ENCODE assay signal across 8 cellular contexts in genomic region chr1:35032384-35032739, GRCh38. TPM values are rescaled to one million over a fixed set of nuclear protein-coding genes. Genes with fewer than 3 reads are reported as not detected.
DNase-seq lines count a peak whose midpoint lies in the region; ATAC-seq, FAIRE-seq and TF ChIP-seq lines count a peak whose summit lies in the region.

No MANE protein-coding gene starts in this region.

- H3K9me3 ChIP-seq in HepG2 (ENCODE audit: low read length) (peaks cover 11% of the 10 kb centered on the region), right lobe of liver (peaks cover 0 to 5% (median 0%) of the 10 kb centered on the region in 4 donors), astrocyte (ENCODE audit: insufficient read depth, low read depth, low read length) (no peaks in the 10 kb centered on the region), upper lobe of right lung (peaks cover 6% of the 10 kb centered on the region)

- TF ChIP-seq EP300 in HepG2 (IDR thresholded peaks at IDR 0.05; ENCODE audit: low read depth in 2 of 2, low read length in 2 of 2) (no peak), HepG2 (CRISPR knock-in tag; IDR thresholded peaks at IDR 0.05; ENCODE audit: borderline replicate concordance) (no peak)

- peaks cover 12% of the 10 kb centered on the region for H3K4me1 ChIP-seq in HepG2 (ENCODE audit: insufficient read depth, low read length)
- H3K4me1 ChIP-seq in right lobe of liver, result peaks cover 0 to 16% (median 0%) of the 10 kb centered on the region in 4 donors
- peaks cover 13% of the 10 kb centered on the region for H3K4me1 ChIP-seq in astrocyte (ENCODE audit: insufficient read depth, low read length)
- H3K4me1 ChIP-seq in upper lobe of right lung, result peaks cover 14% of the 10 kb centered on the region

- FAIRE-seq in HepG2 (lab: Jason Lieb, UNC) (no peak), astrocyte (lab: Jason Lieb, UNC) (no peak)

- H3K4me1 Mint-ChIP-seq in astrocyte (ENCODE audit: low read depth, unreplicated experiment) (peaks cover 9% of the 10 kb centered on the region), memory B cell (peaks cover 15% of the 10 kb centered on the region)

- in situ Hi-C loops in HepG2 (cut with HindIII; ENCODE audit: extremely low pct_ligation_motif_present, low pct_unique_long_range_greater_than_20kb), result no loop called here

- no peaks in the 10 kb centered on the region; a peak in 1 of 5 replicates for H3K27me3 ChIP-seq in HepG2 (ENCODE audit: control insufficient read depth in 1 of 2, insufficient read depth in 2 of 2, low read length in 2 of 2)
- H3K27me3 ChIP-seq in right lobe of liver, result no peaks in the 10 kb centered on the region
- H3K27me3 ChIP-seq in astrocyte (ENCODE audit: insufficient read depth, low read length), result no peaks in the 10 kb centered on the region
- no peaks in the 10 kb centered on the region for H3K27me3 ChIP-seq in upper lobe of right lung

- H3K36me3 ChIP-seq in HepG2 (replicated peaks in 1 of 2; ENCODE audit: control insufficient read depth in 1 of 2, insufficient read depth in 2 of 2, low read length in 2 of 2) (peaks cover 0 to 3% of the 10 kb centered on the region in 2 experiments; a peak in 2 of 5 replicates), right lobe of liver (no peaks in the 10 kb centered on the region), astrocyte (ENCODE audit: insufficient read depth, low read length) (no peaks in the 10 kb centered on the region), upper lobe of right lung (peaks cover 3% of the 10 kb centered on the region)

- POLR2A ChIA-PET in HepG2 (lab: Yijun Ruan, JAX), result interaction anchor here (0.9 to 3.5 kb wide), 5 partner anchors 14 to 173 kb away, joined by 3 to 15 read pairs (median 9); partner anchors contain the start of genes SMIM12, TMEM35B and ZMYM1

- no peak overlapping the region for H3K27ac Mint-ChIP-seq in astrocyte (ENCODE audit: unreplicated experiment)
- no peak overlapping the region for H3K27ac Mint-ChIP-seq in memory B cell

- TF ChIP-seq CTCF in HepG2 (CRISPR knock-in tag; IDR thresholded peaks at IDR 0.05) (no peak), right lobe of liver (IDR thresholded peaks at IDR 0.05) (no peak), astrocyte (IDR thresholded peaks at IDR 0.05; ENCODE audit: insufficient read depth, low read depth, low read length) (no peak), upper lobe of right lung (IDR thresholded peaks at IDR 0.05) (no peak)

- peaks cover 12% of the 10 kb centered on the region for H3K79me2 ChIP-seq in HepG2 (ENCODE audit: insufficient read depth, low read length)
- peaks cover 32% of the 10 kb centered on the region for H3K79me2 ChIP-seq in astrocyte (ENCODE audit: insufficient read depth, low read length)

- intact Hi-C loops in HepG2 (cut with micrococcal nuclease; ENCODE audit: unreplicated experiment) (loop anchor here (1.0 to 5.0 kb wide), 3 partner anchors 23 to 160 kb away; partner anchors contain the start of genes SFPQ and TMEM35B), right lobe of liver (cut with DNase I) (no loop called here), upper lobe of right lung (cut with DNase I) (no loop called here)

- CTCF ChIA-PET in HepG2 (lab: Yijun Ruan, JAX; ENCODE audit: low intra/inter-chr PET ratio, low total read pairs), result no interaction called here

- H3K27ac ChIP-seq in HepG2 (ENCODE audit: extremely low read length, insufficient read depth, low read length) (no peak overlapping the region), right lobe of liver (no peak overlapping the region), astrocyte (ENCODE audit: low read depth, low read length) (no peak overlapping the region), upper lobe of right lung (peak overlapping the region; percentile 93)

- ATAC-seq in HepG2 (no peak), right lobe of liver (no peak), memory B cell (ENCODE audit: low read depth) (no peak), upper lobe of right lung (no peak)

- BruUV-seq in HepG2 (replicated peaks; lab: Mats Ljungman, UMichigan), result no TSS peak

- peak overlapping the region; percentile 78 for H3K4me2 ChIP-seq in HepG2 (ENCODE audit: low read depth, low read length)
- H3K4me2 ChIP-seq in astrocyte (ENCODE audit: low read length), result peak overlapping the region; percentile 90

- no peak for TF ChIP-seq RAD21 in HepG2 (CRISPR knock-in tag; IDR thresholded peaks at IDR 0.05)

- H3K9ac ChIP-seq in HepG2 (ENCODE audit: insufficient read depth, low read depth, low read length), result peak overlapping the region; percentile 49; the same call in 1 of the 2 replicates
- no peak overlapping the region for H3K9ac ChIP-seq in astrocyte (ENCODE audit: low read length)

- H4K20me1 ChIP-seq in HepG2 (ENCODE audit: insufficient read depth, low read length) (no peaks in the 10 kb centered on the region), astrocyte (ENCODE audit: insufficient read depth, low read length) (no peaks in the 10 kb centered on the region)

- 87% methylated on average over 1 of the region's 1 CpG for WGBS in HepG2 (ENCODE audit: low lambda C conversion rate)
- 100% methylated on average over 1 of the region's 1 CpG for WGBS in right lobe of liver (ENCODE audit: insufficient coverage, low coverage, low lambda C conversion rate, missing lambda C conversion rate)

- H3K27me3 Mint-ChIP-seq in astrocyte (ENCODE audit: low read depth, unreplicated experiment), result no peaks in the 10 kb centered on the region
- H3K27me3 Mint-ChIP-seq in memory B cell, result no peaks in the 10 kb centered on the region

- H3K9me3 Mint-ChIP-seq in astrocyte (ENCODE audit: unreplicated experiment), result peaks cover 3% of the 10 kb centered on the region
- H3K9me3 Mint-ChIP-seq in memory B cell, result peaks cover 2% of the 10 kb centered on the region

- H3K4me3 Mint-ChIP-seq in astrocyte (ENCODE audit: unreplicated experiment), result peak overlapping the region; percentile 43
- peak overlapping the region; percentile 100 for H3K4me3 Mint-ChIP-seq in memory B cell

- TF ChIP-seq POLR2A in HepG2 (IDR thresholded peaks at IDR 0.05; ENCODE audit: insufficient read depth in 1 of 2, low read depth in 2 of 2, low read length in 2 of 2) (no peak), right lobe of liver (IDR thresholded peaks at IDR 0.05) (no peak)

- DNase-seq in HepG2 (ENCODE audit: low spot score), result no peak
- DNase-seq in right lobe of liver, result no peak
- no peak for DNase-seq in astrocyte (ENCODE audit: low read depth)
- no peak for DNase-seq in memory B cell (ENCODE audit: low spot score in 2 of 2)
- DNase-seq in upper lobe of right lung, result no peak
- DNase-seq in GM19240 (ENCODE audit: insufficient read length, low spot score), result no peak
- no peak for DNase-seq in effector CD4-positive, alpha-beta T cell
- DNase-seq in NCI-H1694 (lab: John Stamatoyannopoulos, UW), result no peak

- H3K36me3 Mint-ChIP-seq in astrocyte (ENCODE audit: low read depth, unreplicated experiment), result peaks cover 4% of the 10 kb centered on the region
- H3K36me3 Mint-ChIP-seq in memory B cell, result peaks cover 14% of the 10 kb centered on the region

- H3K4me3 ChIP-seq in HepG2 (replicated peaks in 1 of 3; ENCODE audit: insufficient read depth in 1 of 3, low read depth in 2 of 3, low read length in 3 of 3) (peak overlapping the region; percentile 81 to 86 (median 84)), right lobe of liver (peak overlapping the region in 1 of 3 donors; percentile 82), astrocyte (ENCODE audit: insufficient read depth, low read depth, low read length) (peak overlapping the region; percentile 29), upper lobe of right lung (peak overlapping the region; percentile 91)

- peak overlapping the region; percentile 16 for H2AFZ ChIP-seq in HepG2 (ENCODE audit: low read length)
- H2AFZ ChIP-seq in astrocyte (ENCODE audit: low read depth, low read length), result no peak overlapping the region

RNA-seq across cellular contexts. Expression of gene ZMYM6, which starts 0.6 kb away (rescaled TPM):
- total RNA-seq in HepG2 (2016; rRNA removed; fragmentation: Illumina TruSeq; extraction: Trizol) (8.5 and 10.3 TPM in 2 replicates), right lobe of liver (1 to 10 TPM; 4.6 to 8.0 (median 6.7) TPM), astrocyte (18.5 and 20.5 TPM in 2 replicates), upper lobe of right lung (21.3 TPM)
- 2.2 and 2.5 TPM in 2 replicates for total RNA-seq in HepG2 (2016; cell fraction: cytosol; rRNA removed; fragmentation: Illumina TruSeq; extraction: Trizol; ENCODE audit: low read depth)
- 9.8 TPM in 2 replicates for total RNA-seq in HepG2 (2016; cell fraction: insoluble cytoplasmic fraction; rRNA removed; fragmentation: Illumina TruSeq; extraction: Trizol)
- 5.7 and 6.8 TPM in 2 replicates for total RNA-seq in HepG2 (2016; cell fraction: membrane; rRNA removed; fragmentation: Illumina TruSeq; extraction: Trizol)
- total RNA-seq in HepG2 (2016; cell fraction: nucleus; rRNA removed; fragmentation: Illumina TruSeq; extraction: Trizol), result 13.6 and 17.6 TPM in 2 replicates
- polyA plus RNA-seq in HepG2 (2011; rRNA removed), result 9.4 and 10.2 TPM in 2 replicates
- 2.0 and 2.9 TPM in 2 replicates for polyA plus RNA-seq in HepG2 (2011; cell fraction: cytosol; rRNA removed)
- polyA plus RNA-seq in HepG2 (2011; cell fraction: nucleus; rRNA removed), result 18.1 and 19.2 TPM in 2 replicates
- polyA plus RNA-seq in HepG2 (2012), result 5.6 and 7.6 TPM in 2 replicates
- polyA plus RNA-seq in HepG2 (2016; cell fraction: cytosol; fragmentation: Illumina TruSeq; extraction: Trizol; ENCODE audit: low read depth), result 0.80 and 0.97 TPM in 2 replicates
- 9.6 and 11.3 TPM in 2 replicates for polyA plus RNA-seq in HepG2 (2016; cell fraction: insoluble cytoplasmic fraction; fragmentation: Illumina TruSeq; extraction: Trizol; ENCODE audit: low read depth)
- 2.5 and 2.9 TPM in 2 replicates for polyA plus RNA-seq in HepG2 (2016; cell fraction: membrane; fragmentation: Illumina TruSeq; extraction: Trizol; ENCODE audit: low read depth)
- 19.8 and 21.8 TPM in 2 replicates for polyA plus RNA-seq in HepG2 (2016; cell fraction: nucleus; fragmentation: Illumina TruSeq; extraction: Trizol; ENCODE audit: insufficient read depth, low read depth)
- 23.2 and 29.3 TPM in 2 replicates for polyA minus RNA-seq in HepG2 (2011; rRNA and poly(A)+ RNA removed; ENCODE audit: low replicate concordance)
- polyA minus RNA-seq in HepG2 (2011; cell fraction: cytosol; rRNA and poly(A)+ RNA removed), result 1.6 and 3.4 TPM in 2 replicates
- polyA minus RNA-seq in HepG2 (2011; cell fraction: nucleus; rRNA and poly(A)+ RNA removed), result 33.5 and 37.8 TPM in 2 replicates

RNA-seq across cellular contexts. Expression of gene ZMYM1, which starts 46.8 kb away (rescaled TPM):
- 16.2 and 22.8 TPM in 2 replicates for total RNA-seq in HepG2 (2016; rRNA removed; fragmentation: Illumina TruSeq; extraction: Trizol)
- total RNA-seq in HepG2 (2016; cell fraction: cytosol; rRNA removed; fragmentation: Illumina TruSeq; extraction: Trizol; ENCODE audit: low read depth), result 26.4 and 28.7 TPM in 2 replicates
- 16.4 and 24.0 TPM in 2 replicates for total RNA-seq in HepG2 (2016; cell fraction: insoluble cytoplasmic fraction; rRNA removed; fragmentation: Illumina TruSeq; extraction: Trizol)
- total RNA-seq in HepG2 (2016; cell fraction: membrane; rRNA removed; fragmentation: Illumina TruSeq; extraction: Trizol), result 14.5 and 14.6 TPM in 2 replicates
- 13.6 and 17.9 TPM in 2 replicates for total RNA-seq in HepG2 (2016; cell fraction: nucleus; rRNA removed; fragmentation: Illumina TruSeq; extraction: Trizol)
- 8.5 and 10.0 TPM in 2 replicates for polyA plus RNA-seq in HepG2 (2011; rRNA removed)
- 2.8 and 3.6 TPM in 2 replicates for polyA plus RNA-seq in HepG2 (2011; cell fraction: cytosol; rRNA removed)
- polyA plus RNA-seq in HepG2 (2011; cell fraction: nucleus; rRNA removed), result 7.3 and 9.6 TPM in 2 replicates
- 2.9 and 5.4 TPM in 2 replicates for polyA plus RNA-seq in HepG2 (2012)
- 0.18 and 0.41 TPM in 2 replicates for polyA plus RNA-seq in HepG2 (2016; cell fraction: cytosol; fragmentation: Illumina TruSeq; extraction: Trizol; ENCODE audit: low read depth)
- polyA plus RNA-seq in HepG2 (2016; cell fraction: insoluble cytoplasmic fraction; fragmentation: Illumina TruSeq; extraction: Trizol; ENCODE audit: low read depth), result 8.4 and 8.8 TPM in 2 replicates
- polyA plus RNA-seq in HepG2 (2016; cell fraction: membrane; fragmentation: Illumina TruSeq; extraction: Trizol; ENCODE audit: low read depth), result 1.1 TPM in 2 replicates
- polyA plus RNA-seq in HepG2 (2016; cell fraction: nucleus; fragmentation: Illumina TruSeq; extraction: Trizol; ENCODE audit: insufficient read depth, low read depth), result 18.2 and 21.2 TPM in 2 replicates
- polyA minus RNA-seq in HepG2 (2011; rRNA and poly(A)+ RNA removed; ENCODE audit: low replicate concordance), result 11.9 and 27.4 TPM in 2 replicates
- polyA minus RNA-seq in HepG2 (2011; cell fraction: cytosol; rRNA and poly(A)+ RNA removed), result 7.4 and 9.1 TPM in 2 replicates
- polyA minus RNA-seq in HepG2 (2011; cell fraction: nucleus; rRNA and poly(A)+ RNA removed), result 18.0 and 22.3 TPM in 2 replicates
- total RNA-seq in right lobe of liver, result 10 to 100 TPM in 1 of 6 experiments, 1 to 10 TPM in 5; 6.7 to 10.4 (median 7.6) TPM
- 15.1 and 17.1 TPM in 2 replicates for total RNA-seq in astrocyte
- 20.1 TPM for total RNA-seq in upper lobe of right lung

RNA-seq across cellular contexts. Expression of gene TMEM35B, which starts 47.2 kb away (rescaled TPM):
- 4.5 and 11.5 TPM in 2 replicates for total RNA-seq in HepG2 (2016; rRNA removed; fragmentation: Illumina TruSeq; extraction: Trizol)
- 2.0 and 3.1 TPM in 2 replicates for total RNA-seq in HepG2 (2016; cell fraction: cytosol; rRNA removed; fragmentation: Illumina TruSeq; extraction: Trizol; ENCODE audit: low read depth)
- 6.1 and 11.1 TPM in 2 replicates for total RNA-seq in HepG2 (2016; cell fraction: insoluble cytoplasmic fraction; rRNA removed; fragmentation: Illumina TruSeq; extraction: Trizol)
- total RNA-seq in HepG2 (2016; cell fraction: membrane; rRNA removed; fragmentation: Illumina TruSeq; extraction: Trizol), result 3.0 and 3.3 TPM in 2 replicates
- total RNA-seq in HepG2 (2016; cell fraction: nucleus; rRNA removed; fragmentation: Illumina TruSeq; extraction: Trizol), result 12.0 and 13.3 TPM in 2 replicates
- polyA plus RNA-seq in HepG2 (2011; rRNA removed), result 23.3 and 26.0 TPM in 2 replicates
- 21.2 and 28.1 TPM in 2 replicates for polyA plus RNA-seq in HepG2 (2011; cell fraction: cytosol; rRNA removed)
- 4.7 and 5.7 TPM in 2 replicates for polyA plus RNA-seq in HepG2 (2011; cell fraction: nucleus; rRNA removed)
- 12.2 and 14.7 TPM in 2 replicates for polyA plus RNA-seq in HepG2 (2012)
- polyA plus RNA-seq in HepG2 (2016; cell fraction: cytosol; fragmentation: Illumina TruSeq; extraction: Trizol; ENCODE audit: low read depth), result 2.8 TPM in 2 replicates
- polyA plus RNA-seq in HepG2 (2016; cell fraction: insoluble cytoplasmic fraction; fragmentation: Illumina TruSeq; extraction: Trizol; ENCODE audit: low read depth), result 6.6 and 6.7 TPM in 2 replicates
- polyA plus RNA-seq in HepG2 (2016; cell fraction: membrane; fragmentation: Illumina TruSeq; extraction: Trizol; ENCODE audit: low read depth), result 3.2 and 3.3 TPM in 2 replicates
- polyA plus RNA-seq in HepG2 (2016; cell fraction: nucleus; fragmentation: Illumina TruSeq; extraction: Trizol; ENCODE audit: insufficient read depth, low read depth), result 22.1 and 24.6 TPM in 2 replicates
- polyA minus RNA-seq in HepG2 (2011; rRNA and poly(A)+ RNA removed; ENCODE audit: low replicate concordance), result 16.7 and 19.9 TPM in 2 replicates
- 3.9 and 4.2 TPM in 2 replicates for polyA minus RNA-seq in HepG2 (2011; cell fraction: cytosol; rRNA and poly(A)+ RNA removed)
- polyA minus RNA-seq in HepG2 (2011; cell fraction: nucleus; rRNA and poly(A)+ RNA removed), result 2.2 and 4.2 TPM in 2 replicates
- 10 to 100 TPM; 12.6 to 22.1 (median 16.2) TPM for total RNA-seq in right lobe of liver
- 15.6 and 17.0 TPM in 2 replicates for total RNA-seq in astrocyte
- total RNA-seq in upper lobe of right lung, result 50.9 TPM
